In the genomic region with DNA sequence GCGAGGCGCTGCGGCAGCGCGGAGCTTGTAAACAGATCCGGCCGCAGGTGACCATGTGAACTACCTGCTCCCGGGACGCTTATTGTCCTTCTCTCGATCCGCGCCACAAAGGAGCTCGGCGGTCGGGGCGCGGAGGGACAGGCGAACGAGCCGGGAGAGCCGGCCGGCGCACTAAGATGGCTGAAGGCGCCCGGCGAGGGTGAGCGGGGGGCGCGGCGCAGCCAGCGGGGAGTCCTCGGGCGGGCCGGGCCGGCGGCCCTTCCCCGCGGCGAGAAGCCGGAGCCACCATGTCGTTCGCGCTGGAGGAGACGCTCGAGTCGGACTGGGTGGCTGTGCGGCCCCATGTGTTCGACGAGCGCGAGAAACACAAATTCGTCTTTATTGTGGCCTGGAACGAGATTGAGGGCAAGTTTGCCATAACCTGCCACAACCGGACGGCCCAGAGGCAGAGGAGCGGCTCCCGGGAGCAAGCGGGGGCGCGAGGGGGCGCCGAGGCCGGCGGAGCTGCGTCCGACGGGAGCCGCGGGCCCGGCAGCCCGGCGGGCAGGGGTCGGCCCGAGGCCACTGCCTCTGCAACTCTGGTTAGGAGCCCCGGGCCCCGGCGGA, we compare ENCODE assay signal across 8 cellular contexts. TPM values are rescaled to one million over a fixed set of nuclear protein-coding genes. Genes with fewer than 3 reads are reported as not detected.
DNase-seq lines count a peak whose midpoint lies in the region; ATAC-seq and TF ChIP-seq lines count a peak whose summit lies in the region.

No MANE protein-coding gene starts in this region.

- H3K9me3 ChIP-seq in NT2/D1 (ENCODE audit: insufficient read depth, low read length): no peaks in the 10 kb centered on the region
- H3K9me3 ChIP-seq in left ventricle myocardium inferior (replicated peaks): no peaks in the 10 kb centered on the region

- H3K4me1 ChIP-seq in NT2/D1 (ENCODE audit: insufficient read depth, insufficient read length) (no peaks in the 10 kb centered on the region), left ventricle myocardium inferior (peaks cover 63% of the 10 kb centered on the region), rectal smooth muscle tissue (ENCODE audit: control insufficient read depth, insufficient read depth, low read length) (no peaks in the 10 kb centered on the region)

- H3K9ac ChIP-seq in NT2/D1 (ENCODE audit: insufficient read length, low read depth): peak overlapping the region; percentile 83
- peak overlapping the region; percentile 57 for H3K9ac ChIP-seq in rectal smooth muscle tissue (ENCODE audit: low read length)

- peak; percentile 21 for ATAC-seq in HG02798 (IDR thresholded peaks at IDR 0.05; ENCODE audit: poor library complexity, unreplicated experiment)
- peak; percentile 13 to 14 for ATAC-seq in activated naive CD4-positive, alpha-beta T cell treated with anti-CD3 and anti-CD28 coated beads, Interleukin-2, amount 50 U/mL, for 72 hours

- peak overlapping the region; percentile 75 for H3K4me3 ChIP-seq in NT2/D1 (ENCODE audit: insufficient read length, low read depth)
- peak overlapping the region; percentile 79 for H3K4me3 ChIP-seq in left ventricle myocardium inferior
- H3K4me3 ChIP-seq in rectal smooth muscle tissue (ENCODE audit: low read length): peak overlapping the region; percentile 77

- DNase-seq in SIG-M5 treated with dmso at 0.1 percent for 504 hours (lab: John Stamatoyannopoulos, UW; ENCODE audit: unreplicated experiment) (peak; percentile 37), SIG-M5 (lab: John Stamatoyannopoulos, UW) (no peak), NT2/D1 (ENCODE audit: low read depth, low spot score) (no peak), left ventricle myocardium inferior (peak; percentile 22), middle frontal gyrus (ENCODE audit: extremely low spot score, low spot score) (no peak)
- peak; percentile 46 to 64 for DNase-seq in activated naive CD4-positive, alpha-beta T cell treated with anti-CD3 and anti-CD28 coated beads, Interleukin-2, amount 50 U/mL, for 72 hours (ENCODE audit: low spot score in 2 of 2)

- H3K36me3 ChIP-seq in NT2/D1 (ENCODE audit: insufficient read depth, insufficient read length, low read length) (no peaks in the 10 kb centered on the region), left ventricle myocardium inferior (no peaks in the 10 kb centered on the region), rectal smooth muscle tissue (ENCODE audit: control insufficient read depth, insufficient read depth, low read length) (no peaks in the 10 kb centered on the region)

- intact Hi-C loops in left ventricle myocardium inferior (cut with micrococcal nuclease): no loop called here

- H3K27ac Mint-ChIP-seq in activated naive CD4-positive, alpha-beta T cell treated with anti-CD3 and anti-CD28 coated beads, Interleukin-2, amount 50 U/mL, for 72 hours: peak overlapping the region; percentile 88 to 99

- no peak for TF ChIP-seq CTCF in left ventricle myocardium inferior (IDR thresholded peaks at IDR 0.05; ENCODE audit: borderline replicate concordance)

- peak overlapping the region; percentile 86 for H3K27ac ChIP-seq in left ventricle myocardium inferior (replicated peaks)
- peak overlapping the region; percentile 92 for H3K27ac ChIP-seq in rectal smooth muscle tissue (ENCODE audit: low read depth, low read length)

- H3K36me3 Mint-ChIP-seq in activated naive CD4-positive, alpha-beta T cell treated with anti-CD3 and anti-CD28 coated beads, Interleukin-2, amount 50 U/mL, for 72 hours: peaks cover 11 to 15% of the 10 kb centered on the region in 2 donors

- H3K9me3 Mint-ChIP-seq in activated naive CD4-positive, alpha-beta T cell treated with anti-CD3 and anti-CD28 coated beads, Interleukin-2, amount 50 U/mL, for 72 hours: no peaks in the 10 kb centered on the region

- H3K27me3 ChIP-seq in NT2/D1 (ENCODE audit: insufficient read depth, insufficient read length) (peaks cover 7% of the 10 kb centered on the region), left ventricle myocardium inferior (ENCODE audit: low read depth) (no peaks in the 10 kb centered on the region), rectal smooth muscle tissue (ENCODE audit: control insufficient read depth, insufficient read depth, low read length) (no peaks in the 10 kb centered on the region)

RNA-seq across cellular contexts. Expression of a gene that starts 0.5 kb away (rescaled TPM):
- 10 to 100 TPM in 1 of 2 donors, 1 to 10 TPM in 1; 7.4 to 10.0 TPM for total RNA-seq in activated naive CD4-positive, alpha-beta T cell treated with anti-CD3 and anti-CD28 coated beads, Interleukin-2, amount 50 U/mL, for 72 hours
- 11.8 TPM for total RNA-seq in left ventricle myocardium inferior

Comparison
In these comparisons a context has a peak if more than half of its experiments do, and no peak if none do; other contexts are left out.
1. DNase-seq: peak in SIG-M5 treated with dmso at 0.1 percent for 504 hours (single experiment), activated naive CD4-positive, alpha-beta T cell treated with anti-CD3 and anti-CD28 coated beads, Interleukin-2, amount 50 U/mL, for 72 hours (2 of 2) and left ventricle myocardium inferior (single experiment); none in SIG-M5 (single experiment), NT2/D1 (single experiment) and middle frontal gyrus (single experiment).
2. Peak in every context shown above with its lines, with median percentiles within 50 percentile points of each other: H3K4me3 ChIP-seq.